ENCODE assay signal across 1 cellular context in the genomic region with DNA sequence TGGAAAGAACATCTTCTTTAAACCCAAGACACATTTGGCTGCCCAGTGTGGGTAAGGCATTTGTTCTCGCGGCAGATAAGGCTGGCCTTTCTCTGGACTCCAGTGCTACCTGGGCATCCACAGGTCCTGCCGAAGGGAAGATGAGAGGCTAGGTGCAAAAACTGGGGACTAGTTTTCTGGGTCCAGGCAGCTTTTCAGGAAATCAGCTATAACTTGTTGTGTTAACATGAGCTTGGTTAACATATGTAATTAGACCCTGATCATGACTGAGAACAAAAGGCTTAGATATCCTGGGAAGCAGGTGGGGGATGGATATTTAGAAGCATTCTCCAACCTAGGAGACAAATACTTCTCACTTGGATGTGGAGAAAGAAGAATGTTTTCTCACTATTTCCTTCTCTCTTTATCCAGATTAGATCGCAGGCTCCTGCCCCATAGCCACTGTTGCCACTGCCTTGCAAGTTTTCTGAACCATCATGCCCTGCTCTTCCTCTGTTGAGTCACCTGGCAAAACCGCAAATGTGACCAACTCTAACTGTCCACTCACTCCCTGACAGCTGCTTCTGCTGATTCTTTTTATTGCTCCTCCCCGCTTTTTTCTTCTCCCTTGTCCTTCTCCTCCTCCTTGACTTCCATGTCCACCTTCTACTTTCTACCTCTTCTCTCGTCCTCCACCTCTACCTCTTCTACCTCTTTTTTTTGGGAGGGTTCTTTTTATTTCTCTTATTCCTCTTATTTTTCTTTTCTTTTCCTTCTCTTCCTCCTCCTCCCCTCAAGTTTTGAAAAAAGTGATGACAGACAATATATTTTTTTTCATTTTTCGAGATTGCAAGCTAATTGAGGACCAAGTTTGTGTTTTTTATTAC.
TF ChIP-seq lines count a peak whose summit lies in the region.

No MANE protein-coding gene starts in this region.

TF ChIP-seq in K562, 482 proteins besides CTCF, POLR2A, EP300 and RAD21 (continued from another document and continues in another):
- TF ChIP-seq, protein P1, sequence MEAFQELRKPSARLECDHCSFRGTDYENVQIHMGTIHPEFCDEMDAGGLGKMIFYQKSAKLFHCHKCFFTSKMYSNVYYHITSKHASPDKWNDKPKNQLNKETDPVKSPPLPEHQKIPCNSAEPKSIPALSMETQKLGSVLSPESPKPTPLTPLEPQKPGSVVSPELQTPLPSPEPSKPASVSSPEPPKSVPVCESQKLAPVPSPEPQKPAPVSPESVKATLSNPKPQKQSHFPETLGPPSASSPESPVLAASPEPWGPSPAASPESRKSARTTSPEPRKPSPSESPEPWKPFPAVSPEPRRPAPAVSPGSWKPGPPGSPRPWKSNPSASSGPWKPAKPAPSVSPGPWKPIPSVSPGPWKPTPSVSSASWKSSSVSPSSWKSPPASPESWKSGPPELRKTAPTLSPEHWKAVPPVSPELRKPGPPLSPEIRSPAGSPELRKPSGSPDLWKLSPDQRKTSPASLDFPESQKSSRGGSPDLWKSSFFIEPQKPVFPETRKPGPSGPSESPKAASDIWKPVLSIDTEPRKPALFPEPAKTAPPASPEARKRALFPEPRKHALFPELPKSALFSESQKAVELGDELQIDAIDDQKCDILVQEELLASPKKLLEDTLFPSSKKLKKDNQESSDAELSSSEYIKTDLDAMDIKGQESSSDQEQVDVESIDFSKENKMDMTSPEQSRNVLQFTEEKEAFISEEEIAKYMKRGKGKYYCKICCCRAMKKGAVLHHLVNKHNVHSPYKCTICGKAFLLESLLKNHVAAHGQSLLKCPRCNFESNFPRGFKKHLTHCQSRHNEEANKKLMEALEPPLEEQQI (IDR thresholded peaks at IDR 0.05): peak; percentile 80; the same call in 1 of the 2 replicates
- peak; percentile 46 to 57; a peak in 2 of 4 replicates for TF ChIP-seq KDM1A (IDR thresholded peaks at IDR 0.05)
- peak; percentile 75; the same call in 1 of the 2 replicates for TF ChIP-seq TOE1 (IDR thresholded peaks at IDR 0.05; ENCODE audit: borderline replicate concordance)
- no peak for TF ChIP-seq TOE1 (CRISPR knock-in tag; IDR thresholded peaks at IDR 0.05; ENCODE audit: borderline replicate concordance, low read depth)
- TF ChIP-seq ZNF695 (CRISPR knock-in tag; IDR thresholded peaks at IDR 0.05): no peak
- TF ChIP-seq ZNF311 (CRISPR knock-in tag; IDR thresholded peaks at IDR 0.05): no peak
- no peak for TF ChIP-seq ERF (CRISPR knock-in tag; IDR thresholded peaks at IDR 0.05)
- TF ChIP-seq, protein P2, sequence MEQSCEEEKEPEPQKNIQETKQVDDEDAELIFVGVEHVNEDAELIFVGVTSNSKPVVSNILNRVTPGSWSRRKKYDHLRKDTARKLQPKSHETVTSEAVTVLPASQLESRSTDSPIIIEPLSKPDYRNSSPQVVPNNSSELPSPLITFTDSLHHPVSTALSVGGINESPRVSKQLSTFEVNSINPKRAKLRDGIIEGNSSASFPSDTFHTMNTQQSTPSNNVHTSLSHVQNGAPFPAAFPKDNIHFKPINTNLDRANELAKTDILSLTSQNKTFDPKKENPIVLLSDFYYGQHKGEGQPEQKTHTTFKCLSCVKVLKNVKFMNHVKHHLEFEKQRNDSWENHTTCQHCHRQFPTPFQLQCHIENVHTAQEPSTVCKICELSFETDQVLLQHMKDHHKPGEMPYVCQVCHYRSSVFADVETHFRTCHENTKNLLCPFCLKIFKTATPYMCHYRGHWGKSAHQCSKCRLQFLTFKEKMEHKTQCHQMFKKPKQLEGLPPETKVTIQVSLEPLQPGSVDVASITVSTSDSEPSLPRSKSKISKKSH (CRISPR knock-in tag; IDR thresholded peaks at IDR 0.05): no peak
- TF ChIP-seq, protein P3, sequence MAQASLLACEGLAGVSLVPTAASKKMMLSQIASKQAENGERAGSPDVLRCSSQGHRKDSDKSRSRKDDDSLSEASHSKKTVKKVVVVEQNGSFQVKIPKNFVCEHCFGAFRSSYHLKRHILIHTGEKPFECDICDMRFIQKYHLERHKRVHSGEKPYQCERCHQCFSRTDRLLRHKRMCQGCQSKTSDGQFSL (CRISPR knock-in tag; IDR thresholded peaks at IDR 0.05): no peak
- TF ChIP-seq, protein P3 (tag; IDR thresholded peaks at IDR 0.05): no peak
- TF ChIP-seq SRSF7 (optimal IDR thresholded peaks at IDR 0.05; ENCODE audit: low read depth, low read length): no peak
- TF ChIP-seq, protein P4, sequence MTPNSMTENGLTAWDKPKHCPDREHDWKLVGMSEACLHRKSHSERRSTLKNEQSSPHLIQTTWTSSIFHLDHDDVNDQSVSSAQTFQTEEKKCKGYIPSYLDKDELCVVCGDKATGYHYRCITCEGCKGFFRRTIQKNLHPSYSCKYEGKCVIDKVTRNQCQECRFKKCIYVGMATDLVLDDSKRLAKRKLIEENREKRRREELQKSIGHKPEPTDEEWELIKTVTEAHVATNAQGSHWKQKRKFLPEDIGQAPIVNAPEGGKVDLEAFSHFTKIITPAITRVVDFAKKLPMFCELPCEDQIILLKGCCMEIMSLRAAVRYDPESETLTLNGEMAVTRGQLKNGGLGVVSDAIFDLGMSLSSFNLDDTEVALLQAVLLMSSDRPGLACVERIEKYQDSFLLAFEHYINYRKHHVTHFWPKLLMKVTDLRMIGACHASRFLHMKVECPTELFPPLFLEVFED (CRISPR knock-in tag; conservative IDR thresholded peaks at IDR 0.05): peak; percentile 95
- no peak for TF ChIP-seq U2AF2 (optimal IDR thresholded peaks at IDR 0.05; ENCODE audit: low read depth, low read length)
- no peak for TF ChIP-seq CBX1 (IDR thresholded peaks at IDR 0.05; ENCODE audit: low read depth)
- TF ChIP-seq, protein P5, sequence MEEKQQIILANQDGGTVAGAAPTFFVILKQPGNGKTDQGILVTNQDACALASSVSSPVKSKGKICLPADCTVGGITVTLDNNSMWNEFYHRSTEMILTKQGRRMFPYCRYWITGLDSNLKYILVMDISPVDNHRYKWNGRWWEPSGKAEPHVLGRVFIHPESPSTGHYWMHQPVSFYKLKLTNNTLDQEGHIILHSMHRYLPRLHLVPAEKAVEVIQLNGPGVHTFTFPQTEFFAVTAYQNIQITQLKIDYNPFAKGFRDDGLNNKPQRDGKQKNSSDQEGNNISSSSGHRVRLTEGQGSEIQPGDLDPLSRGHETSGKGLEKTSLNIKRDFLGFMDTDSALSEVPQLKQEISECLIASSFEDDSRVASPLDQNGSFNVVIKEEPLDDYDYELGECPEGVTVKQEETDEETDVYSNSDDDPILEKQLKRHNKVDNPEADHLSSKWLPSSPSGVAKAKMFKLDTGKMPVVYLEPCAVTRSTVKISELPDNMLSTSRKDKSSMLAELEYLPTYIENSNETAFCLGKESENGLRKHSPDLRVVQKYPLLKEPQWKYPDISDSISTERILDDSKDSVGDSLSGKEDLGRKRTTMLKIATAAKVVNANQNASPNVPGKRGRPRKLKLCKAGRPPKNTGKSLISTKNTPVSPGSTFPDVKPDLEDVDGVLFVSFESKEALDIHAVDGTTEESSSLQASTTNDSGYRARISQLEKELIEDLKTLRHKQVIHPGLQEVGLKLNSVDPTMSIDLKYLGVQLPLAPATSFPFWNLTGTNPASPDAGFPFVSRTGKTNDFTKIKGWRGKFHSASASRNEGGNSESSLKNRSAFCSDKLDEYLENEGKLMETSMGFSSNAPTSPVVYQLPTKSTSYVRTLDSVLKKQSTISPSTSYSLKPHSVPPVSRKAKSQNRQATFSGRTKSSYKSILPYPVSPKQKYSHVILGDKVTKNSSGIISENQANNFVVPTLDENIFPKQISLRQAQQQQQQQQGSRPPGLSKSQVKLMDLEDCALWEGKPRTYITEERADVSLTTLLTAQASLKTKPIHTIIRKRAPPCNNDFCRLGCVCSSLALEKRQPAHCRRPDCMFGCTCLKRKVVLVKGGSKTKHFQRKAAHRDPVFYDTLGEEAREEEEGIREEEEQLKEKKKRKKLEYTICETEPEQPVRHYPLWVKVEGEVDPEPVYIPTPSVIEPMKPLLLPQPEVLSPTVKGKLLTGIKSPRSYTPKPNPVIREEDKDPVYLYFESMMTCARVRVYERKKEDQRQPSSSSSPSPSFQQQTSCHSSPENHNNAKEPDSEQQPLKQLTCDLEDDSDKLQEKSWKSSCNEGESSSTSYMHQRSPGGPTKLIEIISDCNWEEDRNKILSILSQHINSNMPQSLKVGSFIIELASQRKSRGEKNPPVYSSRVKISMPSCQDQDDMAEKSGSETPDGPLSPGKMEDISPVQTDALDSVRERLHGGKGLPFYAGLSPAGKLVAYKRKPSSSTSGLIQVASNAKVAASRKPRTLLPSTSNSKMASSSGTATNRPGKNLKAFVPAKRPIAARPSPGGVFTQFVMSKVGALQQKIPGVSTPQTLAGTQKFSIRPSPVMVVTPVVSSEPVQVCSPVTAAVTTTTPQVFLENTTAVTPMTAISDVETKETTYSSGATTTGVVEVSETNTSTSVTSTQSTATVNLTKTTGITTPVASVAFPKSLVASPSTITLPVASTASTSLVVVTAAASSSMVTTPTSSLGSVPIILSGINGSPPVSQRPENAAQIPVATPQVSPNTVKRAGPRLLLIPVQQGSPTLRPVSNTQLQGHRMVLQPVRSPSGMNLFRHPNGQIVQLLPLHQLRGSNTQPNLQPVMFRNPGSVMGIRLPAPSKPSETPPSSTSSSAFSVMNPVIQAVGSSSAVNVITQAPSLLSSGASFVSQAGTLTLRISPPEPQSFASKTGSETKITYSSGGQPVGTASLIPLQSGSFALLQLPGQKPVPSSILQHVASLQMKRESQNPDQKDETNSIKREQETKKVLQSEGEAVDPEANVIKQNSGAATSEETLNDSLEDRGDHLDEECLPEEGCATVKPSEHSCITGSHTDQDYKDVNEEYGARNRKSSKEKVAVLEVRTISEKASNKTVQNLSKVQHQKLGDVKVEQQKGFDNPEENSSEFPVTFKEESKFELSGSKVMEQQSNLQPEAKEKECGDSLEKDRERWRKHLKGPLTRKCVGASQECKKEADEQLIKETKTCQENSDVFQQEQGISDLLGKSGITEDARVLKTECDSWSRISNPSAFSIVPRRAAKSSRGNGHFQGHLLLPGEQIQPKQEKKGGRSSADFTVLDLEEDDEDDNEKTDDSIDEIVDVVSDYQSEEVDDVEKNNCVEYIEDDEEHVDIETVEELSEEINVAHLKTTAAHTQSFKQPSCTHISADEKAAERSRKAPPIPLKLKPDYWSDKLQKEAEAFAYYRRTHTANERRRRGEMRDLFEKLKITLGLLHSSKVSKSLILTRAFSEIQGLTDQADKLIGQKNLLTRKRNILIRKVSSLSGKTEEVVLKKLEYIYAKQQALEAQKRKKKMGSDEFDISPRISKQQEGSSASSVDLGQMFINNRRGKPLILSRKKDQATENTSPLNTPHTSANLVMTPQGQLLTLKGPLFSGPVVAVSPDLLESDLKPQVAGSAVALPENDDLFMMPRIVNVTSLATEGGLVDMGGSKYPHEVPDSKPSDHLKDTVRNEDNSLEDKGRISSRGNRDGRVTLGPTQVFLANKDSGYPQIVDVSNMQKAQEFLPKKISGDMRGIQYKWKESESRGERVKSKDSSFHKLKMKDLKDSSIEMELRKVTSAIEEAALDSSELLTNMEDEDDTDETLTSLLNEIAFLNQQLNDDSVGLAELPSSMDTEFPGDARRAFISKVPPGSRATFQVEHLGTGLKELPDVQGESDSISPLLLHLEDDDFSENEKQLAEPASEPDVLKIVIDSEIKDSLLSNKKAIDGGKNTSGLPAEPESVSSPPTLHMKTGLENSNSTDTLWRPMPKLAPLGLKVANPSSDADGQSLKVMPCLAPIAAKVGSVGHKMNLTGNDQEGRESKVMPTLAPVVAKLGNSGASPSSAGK (IDR thresholded peaks at IDR 0.05): peak; percentile 52
- TF ChIP-seq NR3C1 (CRISPR knock-in tag; IDR thresholded peaks at IDR 0.05): no peak
- TF ChIP-seq ADNP (tag; IDR thresholded peaks at IDR 0.05): peak; percentile 25; the same call in 1 of the 2 replicates
- TF ChIP-seq, protein P6, sequence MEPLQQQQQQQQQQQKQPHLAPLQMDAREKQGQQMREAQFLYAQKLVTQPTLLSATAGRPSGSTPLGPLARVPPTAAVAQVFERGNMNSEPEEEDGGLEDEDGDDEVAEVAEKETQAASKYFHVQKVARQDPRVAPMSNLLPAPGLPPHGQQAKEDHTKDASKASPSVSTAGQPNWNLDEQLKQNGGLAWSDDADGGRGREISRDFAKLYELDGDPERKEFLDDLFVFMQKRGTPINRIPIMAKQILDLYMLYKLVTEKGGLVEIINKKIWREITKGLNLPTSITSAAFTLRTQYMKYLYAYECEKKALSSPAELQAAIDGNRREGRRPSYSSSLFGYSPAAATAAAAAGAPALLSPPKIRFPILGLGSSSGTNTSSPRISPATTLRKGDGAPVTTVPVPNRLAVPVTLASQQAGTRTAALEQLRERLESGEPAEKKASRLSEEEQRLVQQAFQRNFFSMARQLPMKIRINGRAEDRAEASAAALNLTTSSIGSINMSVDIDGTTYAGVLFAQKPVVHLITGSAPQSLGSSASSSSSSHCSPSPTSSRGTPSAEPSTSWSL (CRISPR knock-in tag; IDR thresholded peaks at IDR 0.05; ENCODE audit: borderline replicate concordance): no peak
- TF ChIP-seq MEF2A (IDR thresholded peaks at IDR 0.05; ENCODE audit: control insufficient read depth, low read depth, low read length): 0 out of 2 replicates have a peak, but pooled peaks have one; percentile 36
- TF ChIP-seq, protein P7, sequence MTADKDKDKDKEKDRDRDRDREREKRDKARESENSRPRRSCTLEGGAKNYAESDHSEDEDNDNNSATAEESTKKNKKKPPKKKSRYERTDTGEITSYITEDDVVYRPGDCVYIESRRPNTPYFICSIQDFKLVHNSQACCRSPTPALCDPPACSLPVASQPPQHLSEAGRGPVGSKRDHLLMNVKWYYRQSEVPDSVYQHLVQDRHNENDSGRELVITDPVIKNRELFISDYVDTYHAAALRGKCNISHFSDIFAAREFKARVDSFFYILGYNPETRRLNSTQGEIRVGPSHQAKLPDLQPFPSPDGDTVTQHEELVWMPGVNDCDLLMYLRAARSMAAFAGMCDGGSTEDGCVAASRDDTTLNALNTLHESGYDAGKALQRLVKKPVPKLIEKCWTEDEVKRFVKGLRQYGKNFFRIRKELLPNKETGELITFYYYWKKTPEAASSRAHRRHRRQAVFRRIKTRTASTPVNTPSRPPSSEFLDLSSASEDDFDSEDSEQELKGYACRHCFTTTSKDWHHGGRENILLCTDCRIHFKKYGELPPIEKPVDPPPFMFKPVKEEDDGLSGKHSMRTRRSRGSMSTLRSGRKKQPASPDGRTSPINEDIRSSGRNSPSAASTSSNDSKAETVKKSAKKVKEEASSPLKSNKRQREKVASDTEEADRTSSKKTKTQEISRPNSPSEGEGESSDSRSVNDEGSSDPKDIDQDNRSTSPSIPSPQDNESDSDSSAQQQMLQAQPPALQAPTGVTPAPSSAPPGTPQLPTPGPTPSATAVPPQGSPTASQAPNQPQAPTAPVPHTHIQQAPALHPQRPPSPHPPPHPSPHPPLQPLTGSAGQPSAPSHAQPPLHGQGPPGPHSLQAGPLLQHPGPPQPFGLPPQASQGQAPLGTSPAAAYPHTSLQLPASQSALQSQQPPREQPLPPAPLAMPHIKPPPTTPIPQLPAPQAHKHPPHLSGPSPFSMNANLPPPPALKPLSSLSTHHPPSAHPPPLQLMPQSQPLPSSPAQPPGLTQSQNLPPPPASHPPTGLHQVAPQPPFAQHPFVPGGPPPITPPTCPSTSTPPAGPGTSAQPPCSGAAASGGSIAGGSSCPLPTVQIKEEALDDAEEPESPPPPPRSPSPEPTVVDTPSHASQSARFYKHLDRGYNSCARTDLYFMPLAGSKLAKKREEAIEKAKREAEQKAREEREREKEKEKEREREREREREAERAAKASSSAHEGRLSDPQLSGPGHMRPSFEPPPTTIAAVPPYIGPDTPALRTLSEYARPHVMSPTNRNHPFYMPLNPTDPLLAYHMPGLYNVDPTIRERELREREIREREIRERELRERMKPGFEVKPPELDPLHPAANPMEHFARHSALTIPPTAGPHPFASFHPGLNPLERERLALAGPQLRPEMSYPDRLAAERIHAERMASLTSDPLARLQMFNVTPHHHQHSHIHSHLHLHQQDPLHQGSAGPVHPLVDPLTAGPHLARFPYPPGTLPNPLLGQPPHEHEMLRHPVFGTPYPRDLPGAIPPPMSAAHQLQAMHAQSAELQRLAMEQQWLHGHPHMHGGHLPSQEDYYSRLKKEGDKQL (CRISPR knock-in tag; IDR thresholded peaks at IDR 0.05; ENCODE audit: borderline replicate concordance): no peak
- TF ChIP-seq ZNF133 (CRISPR knock-in tag; IDR thresholded peaks at IDR 0.05): no peak
- no peak for TF ChIP-seq PRMT5 (CRISPR knock-in tag; IDR thresholded peaks at IDR 0.05)
